In genomic region chr19:11989112-11989456, GRCh38 we compare ENCODE assay signal across 8 cellular contexts. TPM values are rescaled to one million over a fixed set of nuclear protein-coding genes. Genes with fewer than 3 reads are reported as not detected.
DNase-seq lines count a peak whose midpoint lies in the region; ATAC-seq and TF ChIP-seq lines count a peak whose summit lies in the region.

No MANE protein-coding gene starts in this region.

- no peaks in the 10 kb centered on the region for H3K27me3 ChIP-seq in GM06990 (replicated peaks; ENCODE audit: control insufficient read depth, insufficient read depth, low read length)
- no peaks in the 10 kb centered on the region for H3K27me3 ChIP-seq in Panc1 (ENCODE audit: control insufficient read depth, insufficient read depth, low read length)
- H3K27me3 ChIP-seq in esophagus squamous epithelium, result no peaks in the 10 kb centered on the region
- H3K27me3 ChIP-seq in sigmoid colon, result no peaks in the 10 kb centered on the region
- H3K27me3 ChIP-seq in H7 (ENCODE audit: control insufficient read depth, insufficient read depth, low read length), result no peaks in the 10 kb centered on the region

- POLR2A ChIA-PET in Panc1 (lab: Charles Lee), result interaction anchor here (0.6 kb wide), 2 partner anchors 433 to 1916 kb away, joined by 3 read pairs; no protein-coding TSS in a partner anchor

- 68% methylated on average over 9 of the region's 9 CpGs for WGBS in esophagus squamous epithelium, 2 donors
- 70 to 76% methylated on average over 9 of the region's 9 CpGs for WGBS in sigmoid colon, 2 donors

- intact Hi-C loops in Panc1 (cut with micrococcal nuclease; ENCODE audit: unreplicated experiment) (loop anchor here (5.0 to 10.0 kb wide), 2 partner anchors 64 to 192 kb away; partner anchors contain the start of genes ZNF491 and ZNF700), esophagus squamous epithelium (cut with DNase I) (loop anchor here (5.0 kb wide), 1 partner anchor 67 kb away; no protein-coding TSS in a partner anchor), sigmoid colon (cut with DNase I) (loop anchor here (2.0 kb wide), 1 partner anchor 192 kb away; no protein-coding TSS in a partner anchor)

- H3K36me3 ChIP-seq in GM06990 (ENCODE audit: control insufficient read depth, insufficient read depth, low read length) (no peaks in the 10 kb centered on the region; the same call in 1 of the 2 replicates), Panc1 (ENCODE audit: control insufficient read depth, insufficient read depth, low read length) (no peaks in the 10 kb centered on the region; the same call in 1 of the 2 replicates), esophagus squamous epithelium (no peaks in the 10 kb centered on the region), sigmoid colon (no peaks in the 10 kb centered on the region), H7 (replicated peaks; ENCODE audit: control insufficient read depth, insufficient read depth, low read length) (peaks cover 2% of the 10 kb centered on the region)

- TF ChIP-seq EP300 in sigmoid colon (IDR thresholded peaks at IDR 0.05), result no peak

- H3K4me3 ChIP-seq in GM06990 (replicated peaks; ENCODE audit: low read depth, low read length) (peak overlapping the region; percentile 91), Panc1 (ENCODE audit: low read depth in 2 of 2, low read length in 2 of 2) (peak overlapping the region; percentile 89 to 90), esophagus squamous epithelium (peak overlapping the region in 3 of 4 donors; percentile 81 to 95 (median 86)), sigmoid colon (peak overlapping the region in 2 of 4 donors; percentile 70 to 85), H7 (ENCODE audit: insufficient read depth, low read depth, low read length) (no peak overlapping the region)

- no TSS peak for BruUV-seq in Panc1 (replicated peaks; lab: Mats Ljungman, UMichigan)

- peaks cover 2% of the 10 kb centered on the region; the same call in 1 of the 2 replicates for H3K9me3 ChIP-seq in Panc1 (ENCODE audit: control insufficient read depth, insufficient read depth, low read depth, low read length)
- no peaks in the 10 kb centered on the region for H3K9me3 ChIP-seq in esophagus squamous epithelium
- H3K9me3 ChIP-seq in sigmoid colon, result no peaks in the 10 kb centered on the region

- DNase-seq in GM06990 (ENCODE audit: extremely low read depth, insufficient read length) (no peak), Panc1 (ENCODE audit: low read depth, low spot score) (no peak), esophagus squamous epithelium (lab: John Stamatoyannopoulos, UW) (no peak), sigmoid colon (no peak), RPMI8226 (no peak), NCI-H2029 (lab: John Stamatoyannopoulos, UW) (no peak), H7 (no peak)

- H3K27ac ChIP-seq in Panc1 (ENCODE audit: low read length) (no peak overlapping the region), esophagus squamous epithelium (peak overlapping the region in 3 of 4 donors; percentile 79 to 92 (median 88)), sigmoid colon (peak overlapping the region; percentile 92 to 95 (median 94))

- CTCF ChIA-PET in Panc1 (lab: Charles Lee), result interaction anchor here (0.6 to 2.3 kb wide), 6 partner anchors 25 to 191 kb away, joined by 3 to 10 read pairs (median 4); partner anchors contain the start of gene ZNF700

- no peak for TF ChIP-seq CTCF in GM06990 (IDR thresholded peaks at IDR 0.05; ENCODE audit: insufficient read depth, low read length, poor library complexity, severe bottlenecking)
- peak; percentile 41 for TF ChIP-seq CTCF in Panc1 (IDR thresholded peaks at IDR 0.05)
- no peak for TF ChIP-seq CTCF in esophagus squamous epithelium (IDR thresholded peaks at IDR 0.05)
- no peak for TF ChIP-seq CTCF in sigmoid colon (IDR thresholded peaks at IDR 0.05)

- H3K4me1 ChIP-seq in Panc1 (ENCODE audit: control insufficient read depth, insufficient read depth, low read length) (no peaks in the 10 kb centered on the region), esophagus squamous epithelium (peaks cover 0 to 30% (median 4%) of the 10 kb centered on the region in 3 donors), sigmoid colon (peaks cover 0 to 17% (median 9%) of the 10 kb centered on the region in 4 donors)

- ATAC-seq in Panc1 (no peak), HG02623 (IDR thresholded peaks at IDR 0.05; ENCODE audit: unreplicated experiment) (no peak)

- TF ChIP-seq POLR2A in esophagus squamous epithelium (IDR thresholded peaks at IDR 0.05) (no peak), sigmoid colon (IDR thresholded peaks at IDR 0.05) (no peak)

- in situ Hi-C loops in Panc1 (cut with HindIII; ENCODE audit: low pct_unique_long_range_greater_than_20kb, low sequenced_read_pairs), result no loop called here

RNA-seq across cellular contexts. Expression of gene ZNF763, which starts 24.2 kb away (rescaled TPM):
- total RNA-seq in Panc1 (2021; ENCODE audit: unreplicated experiment) (0.39 TPM), esophagus squamous epithelium (1 to 10 TPM; 1.2 to 2.6 (median 2.1) TPM), sigmoid colon (10 to 100 TPM in 1 of 4 donors, 1 to 10 TPM in 3; 2.3 to 11.9 (median 3.3) TPM)
- polyA plus RNA-seq in Panc1 (2012; ENCODE audit: insufficient read length), result 0.34 TPM
- 1 to 10 TPM; 3.3 to 4.2 (median 3.9) TPM for polyA plus RNA-seq in sigmoid colon
- total RNA-seq in H7 (2014; rRNA removed; shearing (Covaris generic)), result 0.33 TPM in 1 of 2 replicates, not detected in the other

RNA-seq across cellular contexts. Expression of gene ZNF433, which starts 46.4 kb away (rescaled TPM):
- total RNA-seq in Panc1 (2021; ENCODE audit: unreplicated experiment), result 4.7 TPM
- polyA plus RNA-seq in Panc1 (2012; ENCODE audit: insufficient read length), result 2.6 TPM
- 10 to 100 TPM in 1 of 4 donors, 1 to 10 TPM in 3; 4.5 to 21.0 (median 5.6) TPM for total RNA-seq in esophagus squamous epithelium
- 10 to 100 TPM in 1 of 4 donors, 1 to 10 TPM in 3; 2.5 to 16.9 (median 4.4) TPM for total RNA-seq in sigmoid colon
- polyA plus RNA-seq in sigmoid colon, result 1 to 10 TPM; 1.2 to 3.2 (median 2.1) TPM
- total RNA-seq in H7 (2014; rRNA removed; shearing (Covaris generic)), result 0.11 TPM in 1 of 2 replicates, not detected in the other
